In genomic region chr17:81150379-81151038, GRCh38 we compare ENCODE assay signal across 2 cellular contexts.
TF ChIP-seq lines count a peak whose summit lies in the region.

No MANE protein-coding gene starts in this region.

TF ChIP-seq in A549, 52 proteins besides CTCF, POLR2A, EP300 and RAD21:
- no peak for TF ChIP-seq NPAS2 (CRISPR knock-in tag; IDR thresholded peaks at IDR 0.05; ENCODE audit: borderline replicate concordance)
- no peak for TF ChIP-seq KDM5A (IDR thresholded peaks at IDR 0.05)
- no peak for TF ChIP-seq CHD2 (IDR thresholded peaks at IDR 0.05; ENCODE audit: low read length, partially characterized antibody)
- no peak for TF ChIP-seq FOSB (CRISPR knock-in tag; IDR thresholded peaks at IDR 0.05)
- no peak for TF ChIP-seq RARB (CRISPR knock-in tag; IDR thresholded peaks at IDR 0.05)
- TF ChIP-seq MAZ (IDR thresholded peaks at IDR 0.05; ENCODE audit: borderline replicate concordance, low read depth, low read length): no peak
- TF ChIP-seq RFX5 (IDR thresholded peaks at IDR 0.05): no peak
- TF ChIP-seq POLR2AphosphoS2 (conservative IDR thresholded peaks at IDR 0.05; ENCODE audit: low read length): no peak
- TF ChIP-seq, protein P1, sequence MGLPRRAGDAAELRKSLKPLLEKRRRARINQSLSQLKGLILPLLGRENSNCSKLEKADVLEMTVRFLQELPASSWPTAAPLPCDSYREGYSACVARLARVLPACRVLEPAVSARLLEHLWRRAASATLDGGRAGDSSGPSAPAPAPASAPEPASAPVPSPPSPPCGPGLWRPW (IDR thresholded peaks at IDR 0.05): no peak
- no peak for TF ChIP-seq GATA3 (IDR thresholded peaks at IDR 0.05; ENCODE audit: borderline replicate concordance)
- no peak for TF ChIP-seq EHMT2 (IDR thresholded peaks at IDR 0.05; ENCODE audit: low read depth)
- TF ChIP-seq RCOR1 (IDR thresholded peaks at IDR 0.05; ENCODE audit: low read depth, low read length): no peak
- TF ChIP-seq USF2 (IDR thresholded peaks at IDR 0.05): no peak
- no peak for TF ChIP-seq KDM1A (IDR thresholded peaks at IDR 0.05; ENCODE audit: low read depth)
- TF ChIP-seq JUN (IDR thresholded peaks at IDR 0.05): no peak
- no peak for TF ChIP-seq JUNB (IDR thresholded peaks at IDR 0.05)
- no peak for TF ChIP-seq MYC (IDR thresholded peaks at IDR 0.05; ENCODE audit: borderline replicate concordance, low read length)
- no peak for TF ChIP-seq CBX2 (IDR thresholded peaks at IDR 0.05; ENCODE audit: borderline replicate concordance, low read depth)
- no peak for TF ChIP-seq HOXB5 (CRISPR knock-in tag; IDR thresholded peaks at IDR 0.05)

TF ChIP-seq in H1, 55 proteins besides CTCF, POLR2A, EP300 and RAD21:
- TF ChIP-seq TCF12 (IDR thresholded peaks at IDR 0.05; ENCODE audit: low read depth, low read length): no peak
- TF ChIP-seq, protein P2, sequence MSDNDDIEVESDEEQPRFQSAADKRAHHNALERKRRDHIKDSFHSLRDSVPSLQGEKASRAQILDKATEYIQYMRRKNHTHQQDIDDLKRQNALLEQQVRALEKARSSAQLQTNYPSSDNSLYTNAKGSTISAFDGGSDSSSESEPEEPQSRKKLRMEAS (IDR thresholded peaks at IDR 0.05): no peak
- no peak for TF ChIP-seq USF2 (IDR thresholded peaks at IDR 0.05; ENCODE audit: low read length)
- no peak for TF ChIP-seq GTF2F1 (IDR thresholded peaks at IDR 0.05; ENCODE audit: borderline replicate concordance, low read depth, low read length)
- no peak for TF ChIP-seq SP4 (IDR thresholded peaks at IDR 0.05; ENCODE audit: low read length)
- TF ChIP-seq GABPA (IDR thresholded peaks at IDR 0.05; ENCODE audit: borderline replicate concordance, insufficient read depth, low read length): no peak
- TF ChIP-seq CHD7 (IDR thresholded peaks at IDR 0.05; ENCODE audit: insufficient replicate concordance, low read length): no peak
- TF ChIP-seq ZNF274 (IDR thresholded peaks at IDR 0.05; ENCODE audit: borderline replicate concordance, extremely low read depth, low read length): no peak
- no peak for TF ChIP-seq JUN (IDR thresholded peaks at IDR 0.05; ENCODE audit: low read depth, low read length)
- TF ChIP-seq HDAC6 (IDR thresholded peaks at IDR 0.05; ENCODE audit: low read depth, low read length): no peak
- TF ChIP-seq ATF3 (IDR thresholded peaks at IDR 0.05; ENCODE audit: insufficient read depth, low read depth, low read length): no peak
- TF ChIP-seq POLR2AphosphoS5 (IDR thresholded peaks at IDR 0.05; ENCODE audit: low read depth, low read length): no peak
- TF ChIP-seq KDM4A (IDR thresholded peaks at IDR 0.05; ENCODE audit: low read depth, low read length, severe bottlenecking): no peak
